9 cellular contexts compared by ENCODE assay signal in the genomic region with DNA sequence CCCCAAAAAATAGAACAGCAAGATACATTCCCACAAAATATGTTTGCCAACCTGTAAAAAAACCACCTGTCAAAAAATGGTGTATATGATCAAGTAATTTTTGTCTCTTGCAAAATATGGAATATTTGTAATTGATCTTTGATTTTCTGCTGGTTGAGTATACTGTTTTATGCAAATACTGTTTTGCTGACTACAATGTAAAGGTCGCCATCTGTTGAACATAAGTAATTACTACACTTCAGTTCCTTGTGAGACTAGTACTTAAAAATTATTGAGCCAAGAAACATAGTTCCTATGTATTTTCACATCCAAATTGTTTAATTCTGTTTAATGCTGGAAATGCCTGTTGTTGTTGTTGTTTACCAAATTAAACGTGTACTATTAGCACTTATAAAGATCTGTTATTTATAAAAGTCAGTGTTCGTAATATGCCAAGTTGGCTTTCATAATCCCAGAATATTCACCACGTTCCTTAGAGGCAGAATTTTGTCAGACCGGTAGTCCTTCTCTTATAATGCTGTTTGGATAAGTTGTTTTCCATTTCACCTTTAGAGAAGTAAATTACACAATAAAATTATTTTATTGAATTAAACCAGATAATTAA.
DNase-seq lines count a peak whose midpoint lies in the region; ATAC-seq lines count a peak whose summit lies in the region.
"Had no signal": no experiment of that assay in that cellular context is flagged by ENCODE, and none has a peak within 500 bp of the region (broad histone marks: within the 10 kb centered on the region; RNA-seq: fewer than 3 reads in every experiment).

No MANE protein-coding gene starts in this region.

- no peaks in the 10 kb centered on the region for H3K9me3 Mint-ChIP-seq in CD4-positive, CD25-positive, alpha-beta regulatory T cell
- no peaks in the 10 kb centered on the region for H3K9me3 Mint-ChIP-seq in memory B cell

- H3K9me3 ChIP-seq in CD4-positive, CD25-positive, alpha-beta regulatory T cell (ENCODE audit: control insufficient read depth in 2 of 2, low read length in 2 of 2), result no peaks in the 10 kb centered on the region
- H3K9me3 ChIP-seq: SJCRH30 had no signal

- H3K4me3 ChIP-seq in CD4-positive, CD25-positive, alpha-beta regulatory T cell (ENCODE audit: low read depth, low read length), result no peak overlapping the region
- H3K4me3 ChIP-seq: SJCRH30 had no signal

- no peaks in the 10 kb centered on the region for H3K36me3 ChIP-seq in CD4-positive, CD25-positive, alpha-beta regulatory T cell (ENCODE audit: control insufficient read depth, insufficient read depth, low read length)
- H3K36me3 ChIP-seq: SJCRH30 had no signal

- no peaks in the 10 kb centered on the region for H3K4me1 ChIP-seq in CD4-positive, CD25-positive, alpha-beta regulatory T cell (ENCODE audit: control insufficient read depth, insufficient read depth, low read length, poor library complexity, severe bottlenecking)
- H3K4me1 ChIP-seq: SJCRH30 had no signal

- peak in 1 of 2 donors; percentile 45 for ATAC-seq in CD4-positive, CD25-positive, alpha-beta regulatory T cell (ENCODE audit: low read depth in 2 of 2)
- ATAC-seq in GM18519 (IDR thresholded peaks at IDR 0.05; ENCODE audit: low FRiP score, unreplicated experiment) (peak; percentile 87), HG03066 (IDR thresholded peaks at IDR 0.05; ENCODE audit: low read depth, unreplicated experiment) (peak; percentile 94), memory B cell (ENCODE audit: low read depth) (peak; percentile 38)

- H3K4me1 Mint-ChIP-seq in CD4-positive, CD25-positive, alpha-beta regulatory T cell, result peaks cover 0 to 3% (median 0%) of the 10 kb centered on the region in 4 donors
- peaks cover 3% of the 10 kb centered on the region for H3K4me1 Mint-ChIP-seq in memory B cell

- DNase-seq in CD4-positive, CD25-positive, alpha-beta regulatory T cell, result peak in 2 of 3 donors; percentile 31 to 66
- DNase-seq in NCI-H510A (lab: John Stamatoyannopoulos, UW) (peak; percentile 5), memory B cell (ENCODE audit: low spot score in 2 of 2) (peak in 1 of 2 donors; percentile 16), UCSD-AML1 (lab: John Stamatoyannopoulos, UW; ENCODE audit: unreplicated experiment) (no peak), hepatic stellate cell (ENCODE audit: low spot score) (no peak)
- peak; percentile 9 for DNase-seq in central memory CD4-positive, alpha-beta T cell

- peaks cover 14% of the 10 kb centered on the region for H3K36me3 Mint-ChIP-seq in CD4-positive, CD25-positive, alpha-beta regulatory T cell
- peaks cover 9% of the 10 kb centered on the region for H3K36me3 Mint-ChIP-seq in memory B cell

- H3K27ac Mint-ChIP-seq in CD4-positive, CD25-positive, alpha-beta regulatory T cell, result peak overlapping the region in 1 of 3 donors; percentile 6
- H3K27ac Mint-ChIP-seq in memory B cell, result no peak overlapping the region

- no peaks in the 10 kb centered on the region for H3K27me3 ChIP-seq in CD4-positive, CD25-positive, alpha-beta regulatory T cell (ENCODE audit: control insufficient read depth, insufficient read depth, low read length)
- H3K27me3 ChIP-seq: SJCRH30 had no signal

- H3K27me3 Mint-ChIP-seq in CD4-positive, CD25-positive, alpha-beta regulatory T cell, result no peaks in the 10 kb centered on the region
- no peaks in the 10 kb centered on the region for H3K27me3 Mint-ChIP-seq in memory B cell

- no peak overlapping the region for H3K27ac ChIP-seq in CD4-positive, CD25-positive, alpha-beta regulatory T cell (ENCODE audit: insufficient read depth, low read length, poor library complexity, severe bottlenecking)
- H3K27ac ChIP-seq: SJCRH30 had no signal

- H3K4me3 Mint-ChIP-seq in CD4-positive, CD25-positive, alpha-beta regulatory T cell, result no peak overlapping the region
- H3K4me3 Mint-ChIP-seq in memory B cell, result no peak overlapping the region

Comparison
In these comparisons a context has a peak if more than half of its experiments do, and no peak if none do; other contexts are left out.
1. DNase-seq: peak in CD4-positive, CD25-positive, alpha-beta regulatory T cell (2 of 3), NCI-H510A (single experiment) and central memory CD4-positive, alpha-beta T cell (single experiment); none in UCSD-AML1 (single experiment) and hepatic stellate cell (single experiment).